8 cellular contexts compared by ENCODE assay signal in genomic region chr4:26320159-26320452, GRCh38. TPM values are rescaled to one million over a fixed set of nuclear protein-coding genes. Genes with fewer than 3 reads are reported as not detected.
A peak's percentile ranks its signal among the peaks of the same experiment; 100 is the strongest.
DNase-seq lines count a peak whose midpoint lies in the region; TF ChIP-seq lines count a peak whose summit lies in the region.

No MANE protein-coding gene starts in this region.

- H3K4me3 ChIP-seq in HEK293 (ENCODE audit: low read depth, low read length) (peak overlapping the region; percentile 90), Peyer's patch (peak overlapping the region; percentile 83 to 93 (median 88)), dorsolateral prefrontal cortex (peak overlapping the region; percentile 64 to 92 (median 82)), mucosa of stomach (ENCODE audit: low read length) (peak overlapping the region; percentile 99)

- intact Hi-C loops in dorsolateral prefrontal cortex (cut with DNase I), result loop anchor here (2.0 to 10.0 kb wide), 6 partner anchors 92 to 395 kb away; partner anchors contain the start of gene TBC1D19 (in 1 of the 2)

- CTCF ChIA-PET in HEK293 (lab: Yijun Ruan, JAX), result interaction anchor here (0.5 to 1.2 kb wide), 3 partner anchors 11 to 148 kb away, joined by 3 to 4 read pairs (median 3); no protein-coding TSS in a partner anchor

- H3K9ac ChIP-seq in mucosa of stomach (ENCODE audit: low read length), result peak overlapping the region; percentile 95

- no peak for TF ChIP-seq POLR2A in Peyer's patch (IDR thresholded peaks at IDR 0.05)

- H3K27ac ChIP-seq in HEK293 (ENCODE audit: extremely low read depth, low read depth, low read length) (peak overlapping the region; percentile 89), Peyer's patch (peak overlapping the region; percentile 90 to 98 (median 95)), dorsolateral prefrontal cortex (peak overlapping the region; percentile 81 to 99 (median 96))

- H3K4me1 ChIP-seq in HEK293 (ENCODE audit: control insufficient read depth, insufficient read depth, low read length) (peaks cover 11% of the 10 kb centered on the region), Peyer's patch (peaks cover 0 to 21% (median 3%) of the 10 kb centered on the region in 4 donors), mucosa of stomach (ENCODE audit: control insufficient read depth, insufficient read depth, low read length) (peaks cover 2% of the 10 kb centered on the region)

- TF ChIP-seq CTCF in HEK293 (tag by site-specific recombination; IDR thresholded peaks at IDR 0.05), result no peak
- TF ChIP-seq CTCF in Peyer's patch (IDR thresholded peaks at IDR 0.05), result no peak
- no peak for TF ChIP-seq CTCF in dorsolateral prefrontal cortex (IDR thresholded peaks at IDR 0.05 in 54 of 56, conservative IDR thresholded peaks at IDR 0.05 in 2 of 56; ENCODE audit: low read depth in 1 of 56, partially characterized antibody in 56 of 56)

- H3K36me3 ChIP-seq in HEK293 (ENCODE audit: control insufficient read depth in 2 of 2, insufficient read depth in 1 of 2, low read length in 2 of 2), result no peaks in the 10 kb centered on the region
- no peaks in the 10 kb centered on the region for H3K36me3 ChIP-seq in Peyer's patch
- H3K36me3 ChIP-seq in mucosa of stomach (ENCODE audit: control insufficient read depth, insufficient read depth, low read length), result no peaks in the 10 kb centered on the region

- peak; percentile 59 for DNase-seq in SIG-M5 treated with dmso at 0.1 percent for 504 hours (lab: John Stamatoyannopoulos, UW; ENCODE audit: unreplicated experiment)
- DNase-seq in SIG-M5 (lab: John Stamatoyannopoulos, UW), result no peak
- DNase-seq in Peyer's patch, result peak in 1 of 3 donors; percentile 31
- peak in 2 of 10 donors; percentile 15 to 31 for DNase-seq in dorsolateral prefrontal cortex
- no peak for DNase-seq in NCI-H524 (lab: John Stamatoyannopoulos, UW)
- DNase-seq in NCI-H2029 (lab: John Stamatoyannopoulos, UW), result no peak

- H3K9me3 ChIP-seq in HEK293 (ENCODE audit: control insufficient read depth, insufficient read depth, low read depth, low read length) (no peaks in the 10 kb centered on the region), Peyer's patch (peaks cover 0 to 5% (median 0%) of the 10 kb centered on the region in 4 donors), mucosa of stomach (ENCODE audit: control insufficient read depth, low read length) (no peaks in the 10 kb centered on the region)

- no peaks in the 10 kb centered on the region for H3K27me3 ChIP-seq in Peyer's patch
- no peaks in the 10 kb centered on the region for H3K27me3 ChIP-seq in dorsolateral prefrontal cortex
- no peaks in the 10 kb centered on the region for H3K27me3 ChIP-seq in mucosa of stomach (ENCODE audit: control insufficient read depth, insufficient read depth, low read length)

- POLR2A ChIA-PET in HEK293 (lab: Yijun Ruan, JAX), result interaction anchor here (0.6 to 2.2 kb wide), 6 partner anchors 39 to 295 kb away, joined by 3 to 9 read pairs (median 4); no protein-coding TSS in a partner anchor

TF ChIP-seq in HEK293, 187 proteins besides CTCF, POLR2A, EP300 and RAD21:
- TF ChIP-seq ZFP37 (tag by site-specific recombination; IDR thresholded peaks at IDR 0.05) (no peak), KLF17 (tag by site-specific recombination; IDR thresholded peaks at IDR 0.05) (no peak), GLI2 (tag by site-specific recombination; IDR thresholded peaks at IDR 0.05; ENCODE audit: borderline replicate concordance, low read depth) (no peak), ZNF335 (tag by site-specific recombination; conservative IDR thresholded peaks at IDR 0.05) (peak; percentile 80; the same call in 1 of the 2 replicates), GFI1B (tag by site-specific recombination; IDR thresholded peaks at IDR 0.05) (no peak)

RNA-seq across cellular contexts. Expression of gene RBPJ, which starts 0.7 kb away (rescaled TPM):
- total RNA-seq in Peyer's patch (100 to 1,000 TPM in 1 of 4 donors, 10 to 100 TPM in 3; 27.6 to 105 (median 42.8) TPM), dorsolateral prefrontal cortex (100 to 1,000 TPM in 35 of 120 experiments, 10 to 100 TPM in 85; 61.1 to 192 (median 89.2) TPM)
